In the genomic region with DNA sequence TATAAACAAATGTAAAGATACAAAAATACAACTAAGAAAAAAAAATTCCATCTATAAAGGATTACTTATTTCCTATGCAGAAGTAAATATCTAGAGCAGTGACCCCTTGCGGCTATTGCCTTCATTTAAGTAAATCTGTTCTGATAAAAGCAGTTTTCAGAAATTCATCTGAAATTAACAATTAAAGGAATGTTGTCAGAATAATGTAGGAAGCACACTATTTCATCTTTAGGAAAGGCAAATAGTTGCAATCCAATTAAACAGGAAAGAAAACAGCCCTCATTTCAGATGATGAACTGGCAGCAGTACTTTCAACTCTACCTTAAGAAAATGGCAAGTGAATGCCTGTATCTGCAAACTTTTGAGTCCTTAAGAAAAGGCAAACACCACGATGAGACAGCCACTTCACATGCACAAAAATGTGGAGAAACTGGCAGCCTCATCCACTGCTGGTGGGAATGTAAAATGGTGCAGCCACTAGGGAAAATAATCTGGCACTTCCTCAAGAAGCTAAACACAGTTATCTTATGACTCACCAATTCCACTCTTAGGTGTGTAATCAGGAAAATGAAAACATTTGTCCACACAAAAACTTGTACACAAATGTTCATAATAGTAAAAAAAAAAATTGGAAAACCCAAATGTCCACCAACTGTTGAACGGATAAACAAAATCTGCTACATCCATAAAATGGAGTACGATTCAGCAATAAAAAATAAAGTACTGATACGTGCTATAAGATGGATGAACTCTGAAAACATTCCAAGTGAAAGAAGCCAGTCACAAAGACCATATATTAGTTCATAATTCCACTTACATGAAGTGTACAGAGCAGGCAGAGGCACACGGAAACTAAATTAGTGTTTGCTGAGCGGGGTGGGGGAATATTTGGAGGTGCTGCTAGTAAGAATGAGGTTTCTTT, we compare ENCODE assay signal across 8 cellular contexts. TPM values are rescaled to one million over a fixed set of nuclear protein-coding genes. Genes with fewer than 3 reads are reported as not detected.
A peak's percentile ranks its signal among the peaks of the same experiment; 100 is the strongest.
DNase-seq lines count a peak whose midpoint lies in the region; ATAC-seq lines count a peak whose summit lies in the region.

No MANE protein-coding gene starts in this region.

- peaks cover 7 to 29% (median 12%) of the 10 kb centered on the region in 4 donors for H3K4me1 Mint-ChIP-seq in naive thymus-derived CD8-positive, alpha-beta T cell

- peak overlapping the region in 3 of 10 donors; percentile 38 to 81 (median 44) for H3K27ac Mint-ChIP-seq in naive thymus-derived CD8-positive, alpha-beta T cell

- H3K9me3 ChIP-seq in mononuclear cell (ENCODE audit: low read depth, low read length): no peaks in the 10 kb centered on the region

- DNase-seq in NCI-H2227 (lab: John Stamatoyannopoulos, UW; ENCODE audit: unreplicated experiment) (peak; percentile 7), NCI-H2227 treated with DMSO at 0.1 percent for 48 hours (lab: John Stamatoyannopoulos, UW) (no peak), M059J (ENCODE audit: low read depth) (peak; percentile 83), cerebellar cortex (ENCODE audit: low spot score) (peak; percentile 21), ureter (ENCODE audit: low spot score) (no peak)
- no peak for DNase-seq in naive thymus-derived CD8-positive, alpha-beta T cell

- no peaks in the 10 kb centered on the region for H3K9me3 Mint-ChIP-seq in naive thymus-derived CD8-positive, alpha-beta T cell

- no peak for ATAC-seq in naive thymus-derived CD8-positive, alpha-beta T cell
- no peak for ATAC-seq in HG03342 (IDR thresholded peaks at IDR 0.05; ENCODE audit: unreplicated experiment)

- POLR2A ChIA-PET in naive thymus-derived CD8-positive, alpha-beta T cell (lab: Charles Lee): interaction anchor here (0.7 to 3.3 kb wide), 2 partner anchors 8 to 368 kb away, joined by 3 to 40 read pairs; a partner anchor contains a TSS

- H3K4me3 Mint-ChIP-seq in naive thymus-derived CD8-positive, alpha-beta T cell: no peak overlapping the region

- H3K4me1 ChIP-seq in mononuclear cell (ENCODE audit: insufficient read depth, low read length): peaks cover 25% of the 10 kb centered on the region

- H3K36me3 Mint-ChIP-seq in naive thymus-derived CD8-positive, alpha-beta T cell: peaks cover 5 to 38% (median 14%) of the 10 kb centered on the region in 3 donors

- H3K27me3 ChIP-seq in mononuclear cell (ENCODE audit: insufficient read depth, low read length): no peaks in the 10 kb centered on the region

- H3K4me3 ChIP-seq in mononuclear cell (ENCODE audit: low read length): peak overlapping the region; percentile 90

- no peaks in the 10 kb centered on the region for H3K27me3 Mint-ChIP-seq in naive thymus-derived CD8-positive, alpha-beta T cell

RNA-seq across cellular contexts. Expression of a gene that starts 2.0 kb away (rescaled TPM):
- total RNA-seq in M059J (2014; rRNA removed; shearing (Covaris generic)): 0.96 and 2.6 TPM in 2 replicates
- 4.8 TPM for total RNA-seq in mononuclear cell
- total RNA-seq in ureter: 6.5 TPM
- 1 to 10 TPM; 4.1 to 6.0 TPM for total RNA-seq in naive thymus-derived CD8-positive, alpha-beta T cell
- polyA plus RNA-seq in naive thymus-derived CD8-positive, alpha-beta T cell: 1 to 10 TPM; 1.6 to 2.9 (median 1.7) TPM

RNA-seq across cellular contexts. Expression of a gene that starts 7.6 kb away (rescaled TPM):
- 165 and 205 TPM in 2 replicates for total RNA-seq in M059J (2014; rRNA removed; shearing (Covaris generic))
- total RNA-seq in mononuclear cell (186 TPM), ureter (239 TPM)
- total RNA-seq in naive thymus-derived CD8-positive, alpha-beta T cell: 100 to 1,000 TPM; 130 to 145 TPM
- 100 to 1,000 TPM; 101 to 131 (median 112) TPM for polyA plus RNA-seq in naive thymus-derived CD8-positive, alpha-beta T cell

Comparison
In these comparisons a context has a peak if more than half of its experiments do, and no peak if none do; other contexts are left out.
1. DNase-seq: peak in NCI-H2227 (single experiment), M059J (single experiment) and cerebellar cortex (single experiment); none in NCI-H2227 treated with DMSO at 0.1 percent for 48 hours (single experiment), ureter (single experiment) and naive thymus-derived CD8-positive, alpha-beta T cell (0 of 10).